28 cellular contexts compared by ENCODE assay signal in the genomic region with DNA sequence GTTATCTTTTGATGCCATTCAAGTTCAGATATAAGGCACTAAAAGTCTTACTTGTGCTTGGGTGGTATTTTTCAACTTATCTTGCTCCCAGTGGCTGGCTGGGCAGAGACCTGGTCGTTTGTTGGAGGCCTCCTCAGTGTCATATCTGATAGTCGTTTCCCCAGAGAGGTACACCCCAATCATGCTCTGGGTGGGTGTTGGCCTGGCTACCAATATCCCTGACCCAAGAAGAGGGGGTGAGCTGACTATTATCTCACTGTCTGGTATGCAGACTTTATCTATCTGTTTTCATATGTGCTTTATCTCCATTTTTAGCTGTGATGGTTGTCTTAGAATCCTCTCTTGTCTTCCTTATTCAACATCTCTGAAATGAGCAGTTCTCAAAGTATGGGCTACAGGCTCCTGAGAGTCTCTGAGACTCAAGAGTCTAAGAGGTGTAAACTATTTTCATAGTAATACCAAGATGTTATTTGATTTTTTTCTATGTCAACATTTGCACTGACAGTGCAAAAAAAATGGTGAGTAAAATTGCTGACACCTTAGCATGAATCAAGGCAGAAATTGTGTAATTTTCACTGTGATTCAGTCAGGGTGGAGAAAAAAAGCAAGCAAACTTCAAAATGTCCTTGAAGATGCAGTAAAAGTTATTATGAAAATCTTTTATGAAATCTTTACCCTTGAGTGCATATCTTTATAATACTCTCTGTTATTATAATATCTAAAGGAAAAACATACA. TPM values are rescaled to one million over a fixed set of nuclear protein-coding genes. Genes with fewer than 3 reads are reported as not detected.
DNase-seq lines count a peak whose midpoint lies in the region; TF ChIP-seq lines count a peak whose summit lies in the region.
"Had no signal": no experiment of that assay in that cellular context is flagged by ENCODE, and none has a peak within 500 bp of the region (broad histone marks: within the 10 kb centered on the region; RNA-seq: fewer than 3 reads in every experiment).

No MANE protein-coding gene starts in this region.

- H3K4me1 ChIP-seq in Karpas-422 (ENCODE audit: low read length) (peaks cover 11% of the 10 kb centered on the region), adipocyte (ENCODE audit: control insufficient read depth, insufficient read depth, low read length) (peaks cover 8% of the 10 kb centered on the region), prostate gland (replicated peaks) (no peaks in the 10 kb centered on the region)
- H3K4me1 ChIP-seq: testis had no signal

- intact Hi-C loops in prostate gland (cut with DNase I), result no loop called here

- H4K20me1 ChIP-seq in Karpas-422 (ENCODE audit: insufficient read depth, low read depth, low read length), result no peaks in the 10 kb centered on the region

- H2AFZ ChIP-seq in Karpas-422 (ENCODE audit: low read length), result peak overlapping the region; percentile 41
- H2AFZ ChIP-seq: hepatocyte had no signal

- H3K4me3 ChIP-seq in Karpas-422 (ENCODE audit: low read length) (no peak overlapping the region), adipocyte (ENCODE audit: low read length) (no peak overlapping the region), fibroblast of the aortic adventitia (ENCODE audit: low read depth, low read length) (no peak overlapping the region), prostate gland (no peak overlapping the region)
- H3K4me3 ChIP-seq: hepatocyte, SK-N-MC, testis had no signal

- TF ChIP-seq CTCF in fibroblast of the aortic adventitia (IDR thresholded peaks at IDR 0.05; ENCODE audit: insufficient read depth, low read length) (no peak), prostate gland (IDR thresholded peaks at IDR 0.05) (no peak)

- H3K27ac ChIP-seq in Karpas-422 (ENCODE audit: low read length) (no peak overlapping the region), prostate gland (no peak overlapping the region)
- H3K27ac ChIP-seq: C4-2B, hepatocyte, SK-N-MC, testis had no signal

- H3K36me3 ChIP-seq in Karpas-422 (ENCODE audit: insufficient read depth, low read length) (no peaks in the 10 kb centered on the region), adipocyte (ENCODE audit: control insufficient read depth, insufficient read depth, low read length, severe bottlenecking) (no peaks in the 10 kb centered on the region), prostate gland (no peaks in the 10 kb centered on the region)

- TF ChIP-seq POLR2A in prostate gland (IDR thresholded peaks at IDR 0.05), result no peak

- H3K79me2 ChIP-seq in Karpas-422 (ENCODE audit: low read length), result no peaks in the 10 kb centered on the region
- H3K79me2 ChIP-seq: hepatocyte had no signal

- no peaks in the 10 kb centered on the region for H3K9me3 ChIP-seq in Karpas-422 (ENCODE audit: low read length)
- no peaks in the 10 kb centered on the region for H3K9me3 ChIP-seq in adipocyte (ENCODE audit: control insufficient read depth, low read length)
- H3K9me3 ChIP-seq in prostate gland, result no peaks in the 10 kb centered on the region
- H3K9me3 ChIP-seq: testis had no signal

- H3K9ac ChIP-seq in Karpas-422 (ENCODE audit: low read length) (no peak overlapping the region), adipocyte (ENCODE audit: low read length) (no peak overlapping the region)

- H3K27me3 ChIP-seq in Karpas-422 (ENCODE audit: low read length) (no peaks in the 10 kb centered on the region), adipocyte (replicated peaks; ENCODE audit: control insufficient read depth, insufficient read depth, low read length) (no peaks in the 10 kb centered on the region), prostate gland (replicated peaks; ENCODE audit: insufficient read depth) (no peaks in the 10 kb centered on the region)
- H3K27me3 ChIP-seq: hepatocyte, testis had no signal

- 10% methylated on average over 2 of the region's 2 CpGs for WGBS in prostate gland

- DNase-seq in CMK (ENCODE audit: low read depth), result peak; percentile 90
- DNase-seq in Karpas-422, result no peak
- peak; percentile 10 for DNase-seq in adipocyte (ENCODE audit: low read depth)
- DNase-seq in fibroblast of the aortic adventitia (ENCODE audit: low read depth), result peak; percentile 18
- no peak for DNase-seq in glomerular visceral epithelial cell (ENCODE audit: extremely low spot score)
- DNase-seq in prostate gland (ENCODE audit: low spot score), result no peak
- no peak for DNase-seq in iPS-NIHi11 (ENCODE audit: low spot score)
- DNase-seq: activated naive CD4-positive, alpha-beta T cell treated with anti-CD3 and anti-CD28 coated beads, Interleukin-2, amount 50 U/mL, for 16 hours; anterior cingulate cortex; central memory CD4-positive, alpha-beta T cell; EL; foreskin melanocyte; H9; immature natural killer cell; MM.1S; naive B cell; NCI-H1436; NCI-H510A treated with DMSO at 0.1 percent for 48 hours; nucleus accumbens; retina; stimulated activated CD4-positive, alpha-beta T cell treated with anti-CD3 and anti-CD28 coated beads, Interleukin-4, amount 100 ng/mL, for 24 hours; stimulated activated naive B cell treated with anti-CD40 and anti-IgM and Interleukin-4, amounts not matched to agents 10 μg/mL and 1 μg/mL and 100 μg/mL, for 72 hours; testis had no signal

- H3K9me2 ChIP-seq in Karpas-422 (replicated peaks; ENCODE audit: insufficient read depth, low read length), result no peaks in the 10 kb centered on the region

- no peak overlapping the region for H3K4me2 ChIP-seq in Karpas-422 (ENCODE audit: low read depth, low read length, poor library complexity, severe bottlenecking)
- H3K4me2 ChIP-seq: hepatocyte had no signal

RNA-seq across cellular contexts. Expression of gene PLEK, which starts 12.3 kb away (rescaled TPM):
- 224 and 232 TPM in 2 replicates for total RNA-seq in Karpas-422 (2014; rRNA removed; shearing (Covaris generic); ENCODE audit: low replicate concordance)
- under 0.01 TPM in 1 of 2 replicates, not detected in the other for total RNA-seq in fibroblast of the aortic adventitia (ENCODE audit: low replicate concordance)
- 1 to 10 TPM in 1 of 2 donors, under 1 TPM in 1; 0.59 to 2.1 TPM for total RNA-seq in prostate gland
- total RNA-seq: H9, RPMI7951 had no signal

RNA-seq across cellular contexts. Expression of gene CNRIP1, which starts 33.1 kb away (rescaled TPM):
- 2.8 TPM in 1 of 2 replicates, not detected in the other for total RNA-seq in Karpas-422 (2014; rRNA removed; shearing (Covaris generic); ENCODE audit: low replicate concordance)
- total RNA-seq in fibroblast of the aortic adventitia (ENCODE audit: low replicate concordance), result 40.0 and 46.9 TPM in 2 replicates
- 10 to 100 TPM in 1 of 2 donors, 1 to 10 TPM in 1; 3.6 to 16.5 TPM for total RNA-seq in prostate gland
- total RNA-seq: T-helper 2 cell treated with Interferon-gamma antibody and Interleukin-4, amounts not matched to agents 100 ng/mL and 5 ng/mL, for 36 hours had no signal

Comparison
In these comparisons a context has a peak if more than half of its experiments do, and no peak if none do; other contexts are left out.
1. DNase-seq: peak in CMK (single experiment), adipocyte (single experiment) and fibroblast of the aortic adventitia (single experiment); none in Karpas-422 (single experiment), glomerular visceral epithelial cell (single experiment), prostate gland (single experiment) and iPS-NIHi11 (single experiment).
2. RNA of gene PLEK, which starts 12.3 kb away (total RNA-seq): 224 to 232 TPM in Karpas-422; 0.59 to 2.1 TPM in prostate gland and under 0.01 TPM in fibroblast of the aortic adventitia; every median in the first group is over 10 times any median in the second.